Comparison of ENCODE assay signal across 7 cellular contexts in genomic region chr10:88505265-88505664, GRCh38.
"Had no signal": no experiment of that assay in that cellular context is flagged by ENCODE, and none has a peak within 500 bp of the region (broad histone marks: within the 10 kb centered on the region; RNA-seq: fewer than 3 reads in every experiment).

No MANE protein-coding gene starts in this region.

- H3K9me3 ChIP-seq: HAP-1 had no signal

- H3K4me3 Mint-ChIP-seq: HFFc6, IgD-negative memory B cell had no signal

- H3K9ac ChIP-seq: GM23248 had no signal

- DNase-seq: GM23248, HFFc6, KBM-7 had no signal

- H3K27ac Mint-ChIP-seq: HFFc6, IgD-negative memory B cell had no signal

- H3K27me3 Mint-ChIP-seq: IgD-negative memory B cell had no signal

- H3K4me3 ChIP-seq: GM23248, HAP-1 had no signal

- ATAC-seq: HepG2 had no signal

- H2AFZ ChIP-seq: GM23248 had no signal

- H3K27ac ChIP-seq: GM23248, HL-60 had no signal

- H3K9me3 Mint-ChIP-seq: HFFc6, IgD-negative memory B cell had no signal

- H3K36me3 ChIP-seq: HAP-1 had no signal
